ENCODE assay signal across 8 cellular contexts in the genomic region with DNA sequence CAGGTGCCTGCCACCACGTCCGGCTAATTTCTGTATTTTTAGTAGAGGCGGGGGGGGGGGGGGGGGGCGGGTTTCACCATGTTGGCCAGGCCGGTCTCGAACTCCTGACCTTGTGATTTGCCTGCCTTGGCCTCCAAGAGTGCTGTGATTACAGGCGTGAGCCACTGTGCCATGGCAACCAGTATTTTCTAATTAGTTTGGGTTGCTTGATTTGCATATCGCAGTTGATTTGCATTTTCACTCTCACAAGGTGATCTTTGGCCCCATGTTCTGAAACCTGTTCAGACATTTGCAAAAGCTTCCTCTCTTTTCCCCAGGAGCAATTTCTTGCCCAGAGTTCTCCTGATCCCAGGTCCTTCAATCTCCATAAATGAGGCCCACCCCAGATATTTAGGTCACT. TPM values are rescaled to one million over a fixed set of nuclear protein-coding genes. Genes with fewer than 3 reads are reported as not detected.
DNase-seq lines count a peak whose midpoint lies in the region; ATAC-seq and TF ChIP-seq lines count a peak whose summit lies in the region.

No MANE protein-coding gene starts in this region.

- peaks cover 19% of the 10 kb centered on the region for H3K4me1 ChIP-seq in skeletal muscle satellite cell (ENCODE audit: control insufficient read depth, insufficient read depth, low read length)

- H3K27me3 Mint-ChIP-seq in activated T-cell treated with anti-CD3 and anti-CD28 coated beads, Interleukin-2, amount 50 U/mL, for 24 hours: no peaks in the 10 kb centered on the region
- peaks cover 4% of the 10 kb centered on the region for H3K27me3 Mint-ChIP-seq in activated naive CD8-positive, alpha-beta T cell treated with anti-CD3 and anti-CD28 coated beads for 36 hours

- peaks cover 10% of the 10 kb centered on the region for H3K36me3 ChIP-seq in skeletal muscle satellite cell (ENCODE audit: insufficient read depth, low read length)

- no peak overlapping the region for H3K9ac ChIP-seq in skeletal muscle satellite cell (ENCODE audit: low read depth, low read length)

- peak overlapping the region; percentile 89 for H3K4me2 ChIP-seq in skeletal muscle satellite cell (ENCODE audit: low read length)

- intact Hi-C loops in lower leg skin (cut with DNase I; ENCODE audit: low total_unique reads): no loop called here

- H3K4me3 ChIP-seq in skeletal muscle satellite cell (ENCODE audit: low read length) (no peak overlapping the region), lower leg skin (ENCODE audit: low read depth, poor library complexity, severe bottlenecking) (no peak overlapping the region)

- H3K27me3 ChIP-seq in skeletal muscle satellite cell (ENCODE audit: control insufficient read depth, insufficient read depth, low read length): no peaks in the 10 kb centered on the region

- H3K27ac Mint-ChIP-seq in activated T-cell treated with anti-CD3 and anti-CD28 coated beads, Interleukin-2, amount 50 U/mL, for 24 hours: peak overlapping the region; percentile 94
- H3K27ac Mint-ChIP-seq in activated naive CD8-positive, alpha-beta T cell treated with anti-CD3 and anti-CD28 coated beads for 36 hours: peak overlapping the region; percentile 96

- H3K4me1 Mint-ChIP-seq in activated T-cell treated with anti-CD3 and anti-CD28 coated beads, Interleukin-2, amount 50 U/mL, for 24 hours (ENCODE audit: low read depth): peaks cover 34% of the 10 kb centered on the region
- H3K4me1 Mint-ChIP-seq in activated naive CD8-positive, alpha-beta T cell treated with anti-CD3 and anti-CD28 coated beads for 36 hours: peaks cover 18% of the 10 kb centered on the region

- 65 to 78% methylated on average over 7 to 8 of the region's 8 CpGs for WGBS in lower leg skin, 2 donors

- peaks cover 59% of the 10 kb centered on the region for H3K36me3 Mint-ChIP-seq in activated T-cell treated with anti-CD3 and anti-CD28 coated beads, Interleukin-2, amount 50 U/mL, for 24 hours (ENCODE audit: low read depth)
- peaks cover 7% of the 10 kb centered on the region for H3K36me3 Mint-ChIP-seq in activated naive CD8-positive, alpha-beta T cell treated with anti-CD3 and anti-CD28 coated beads for 36 hours

- TF ChIP-seq POLR2A in lower leg skin (IDR thresholded peaks at IDR 0.05): no peak

- DNase-seq in activated T-cell treated with anti-CD3 and anti-CD28 coated beads, Interleukin-2, amount 50 U/mL, for 24 hours: no peak
- no peak for DNase-seq in activated T-cell treated with anti-CD3 and anti-CD28 coated beads, Interleukin-2, amount 50 U/mL, for 1 hour
- no peak for DNase-seq in activated naive CD8-positive, alpha-beta T cell treated with anti-CD3 and anti-CD28 coated beads for 36 hours
- no peak for DNase-seq in ecto neural progenitor cell (ENCODE audit: low spot score)
- no peak for DNase-seq in lower leg skin (ENCODE audit: low spot score in 2 of 2)

- peak overlapping the region; percentile 95 for H3K4me3 Mint-ChIP-seq in activated T-cell treated with anti-CD3 and anti-CD28 coated beads, Interleukin-2, amount 50 U/mL, for 24 hours
- peak overlapping the region; percentile 97 for H3K4me3 Mint-ChIP-seq in activated naive CD8-positive, alpha-beta T cell treated with anti-CD3 and anti-CD28 coated beads for 36 hours

- H3K9me3 Mint-ChIP-seq in activated T-cell treated with anti-CD3 and anti-CD28 coated beads, Interleukin-2, amount 50 U/mL, for 24 hours: no peaks in the 10 kb centered on the region
- H3K9me3 Mint-ChIP-seq in activated naive CD8-positive, alpha-beta T cell treated with anti-CD3 and anti-CD28 coated beads for 36 hours: no peaks in the 10 kb centered on the region

- H3K9me3 ChIP-seq in skeletal muscle satellite cell (replicated peaks; ENCODE audit: low read length): no peaks in the 10 kb centered on the region

- TF ChIP-seq CTCF in lower leg skin (IDR thresholded peaks at IDR 0.05): no peak

- ATAC-seq in HG03520 (IDR thresholded peaks at IDR 0.05; ENCODE audit: unreplicated experiment): peak; percentile 16
- no peak for ATAC-seq in GM21619 (IDR thresholded peaks at IDR 0.05; ENCODE audit: unreplicated experiment)

RNA-seq across cellular contexts. Expression of gene TOR3A, which starts 1.7 kb away (rescaled TPM):
- 10 to 100 TPM; 40.1 to 41.1 TPM for total RNA-seq in activated naive CD8-positive, alpha-beta T cell treated with anti-CD3 and anti-CD28 coated beads for 36 hours
- total RNA-seq in skeletal muscle satellite cell (2012; rRNA removed): 25.6 and 31.7 TPM in 2 replicates
- total RNA-seq in lower leg skin: 10 to 100 TPM; 27.0 to 55.8 (median 48.2) TPM

RNA-seq across cellular contexts. Expression of gene FAM20B, which starts 57.8 kb away (rescaled TPM):
- total RNA-seq in activated naive CD8-positive, alpha-beta T cell treated with anti-CD3 and anti-CD28 coated beads for 36 hours: 10 to 100 TPM; 37.4 to 42.6 TPM
- total RNA-seq in skeletal muscle satellite cell (2012; rRNA removed): 32.1 and 33.5 TPM in 2 replicates
- 10 to 100 TPM; 16.7 to 25.2 (median 20.3) TPM for total RNA-seq in lower leg skin
